15 cellular contexts compared by ENCODE assay signal in the genomic region with DNA sequence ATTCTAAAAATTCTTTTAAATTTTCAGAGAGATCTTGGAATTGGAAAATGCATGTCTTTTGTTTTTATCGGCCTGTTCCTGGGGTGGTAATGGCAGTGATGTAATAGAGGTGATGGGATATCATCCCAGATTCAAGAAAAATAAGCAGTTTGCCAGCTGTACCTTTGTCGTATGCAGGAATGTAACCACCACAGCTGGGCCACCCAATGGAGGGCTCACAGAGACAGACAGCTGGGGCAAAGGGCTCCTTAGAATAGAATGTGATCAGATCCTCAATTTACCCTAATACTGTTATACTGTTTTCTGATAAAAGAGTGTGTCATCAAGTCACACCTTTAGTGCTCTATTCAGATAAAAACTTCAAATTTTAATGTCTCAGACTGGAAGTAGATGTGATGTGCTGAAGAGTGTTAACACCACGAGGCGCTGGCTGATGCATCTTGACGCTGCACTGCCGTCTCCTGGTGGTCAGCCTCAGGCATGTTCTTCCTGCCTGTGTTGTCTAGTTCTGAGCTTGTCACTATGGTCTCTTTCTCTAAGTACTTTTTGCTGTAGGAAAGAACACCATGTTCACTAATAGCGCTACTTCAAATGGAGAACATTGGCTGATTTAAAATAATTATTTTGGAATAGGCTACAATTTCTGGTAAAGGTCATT.
DNase-seq lines count a peak whose midpoint lies in the region; ATAC-seq and TF ChIP-seq lines count a peak whose summit lies in the region.
"Had no signal": no experiment of that assay in that cellular context is flagged by ENCODE, and none has a peak within 500 bp of the region (broad histone marks: within the 10 kb centered on the region; RNA-seq: fewer than 3 reads in every experiment).

No MANE protein-coding gene starts in this region.

- H3K27ac Mint-ChIP-seq in naive thymus-derived CD4-positive, alpha-beta T cell, result no peak overlapping the region
- H3K27ac Mint-ChIP-seq: activated naive CD8-positive, alpha-beta T cell treated with anti-CD3 and anti-CD28 coated beads, Interleukin-2, amount 10 ng/mL, durations not matched to agents 7 days and 5 days had no signal

- H3K36me3 ChIP-seq in BE2C, result no peaks in the 10 kb centered on the region; the same call in 1 of the 2 replicates
- H3K36me3 ChIP-seq in naive thymus-derived CD4-positive, alpha-beta T cell (ENCODE audit: control insufficient read depth in 2 of 3, insufficient read depth in 3 of 3, low read length in 3 of 3), result no peaks in the 10 kb centered on the region
- H3K36me3 ChIP-seq: prostate gland, suprapubic skin had no signal

- H3K4me1 Mint-ChIP-seq in naive thymus-derived CD4-positive, alpha-beta T cell, result no peaks in the 10 kb centered on the region
- H3K4me1 Mint-ChIP-seq: activated naive CD8-positive, alpha-beta T cell treated with anti-CD3 and anti-CD28 coated beads, Interleukin-2, amount 10 ng/mL, durations not matched to agents 7 days and 5 days had no signal

- no peak overlapping the region for H3K4me3 Mint-ChIP-seq in naive thymus-derived CD4-positive, alpha-beta T cell
- H3K4me3 Mint-ChIP-seq: activated naive CD8-positive, alpha-beta T cell treated with anti-CD3 and anti-CD28 coated beads, Interleukin-2, amount 10 ng/mL, durations not matched to agents 7 days and 5 days had no signal

- H3K27me3 ChIP-seq in BE2C (no peaks in the 10 kb centered on the region), foreskin keratinocyte (no peaks in the 10 kb centered on the region)
- H3K27me3 ChIP-seq in naive thymus-derived CD4-positive, alpha-beta T cell (ENCODE audit: control insufficient read depth in 2 of 2, insufficient read depth in 2 of 2, low read length in 2 of 2), result no peaks in the 10 kb centered on the region
- H3K27me3 ChIP-seq: suprapubic skin had no signal

- H3K4me3 ChIP-seq in BE2C (ENCODE audit: low read depth, low read length), result no peak overlapping the region
- H3K4me3 ChIP-seq in naive thymus-derived CD4-positive, alpha-beta T cell (ENCODE audit: low read length), result no peak overlapping the region
- H3K4me3 ChIP-seq: prostate gland, suprapubic skin had no signal

- no peak overlapping the region for H3K27ac ChIP-seq in foreskin keratinocyte
- no peak overlapping the region for H3K27ac ChIP-seq in naive thymus-derived CD4-positive, alpha-beta T cell (ENCODE audit: low read depth, low read length)
- H3K27ac ChIP-seq: prostate gland, suprapubic skin had no signal

- H3K9me3 Mint-ChIP-seq in naive thymus-derived CD4-positive, alpha-beta T cell, result peaks cover 0 to 3% (median 0%) of the 10 kb centered on the region in 11 donors
- H3K9me3 Mint-ChIP-seq: activated naive CD8-positive, alpha-beta T cell treated with anti-CD3 and anti-CD28 coated beads, Interleukin-2, amount 10 ng/mL, durations not matched to agents 7 days and 5 days had no signal

- POLR2A ChIA-PET in naive thymus-derived CD4-positive, alpha-beta T cell (lab: Charles Lee), result no interaction called here

- H3K9me3 ChIP-seq in BE2C, result no peaks in the 10 kb centered on the region
- no peaks in the 10 kb centered on the region for H3K9me3 ChIP-seq in naive thymus-derived CD4-positive, alpha-beta T cell (ENCODE audit: control insufficient read depth in 2 of 3, low read length in 3 of 3)
- H3K9me3 ChIP-seq: prostate gland, suprapubic skin had no signal

- H3K4me1 ChIP-seq in BE2C, result peaks cover 32% of the 10 kb centered on the region
- peaks cover 10% of the 10 kb centered on the region for H3K4me1 ChIP-seq in foreskin keratinocyte
- H3K4me1 ChIP-seq in naive thymus-derived CD4-positive, alpha-beta T cell (ENCODE audit: control insufficient read depth in 2 of 2, insufficient read depth in 2 of 2, low read length in 2 of 2), result no peaks in the 10 kb centered on the region
- H3K4me1 ChIP-seq: prostate gland had no signal

- no peak for ATAC-seq in foreskin keratinocyte
- ATAC-seq in naive thymus-derived CD4-positive, alpha-beta T cell, result peak; percentile 51

- H3K36me3 Mint-ChIP-seq in naive thymus-derived CD4-positive, alpha-beta T cell, result no peaks in the 10 kb centered on the region
- H3K36me3 Mint-ChIP-seq: activated naive CD8-positive, alpha-beta T cell treated with anti-CD3 and anti-CD28 coated beads, Interleukin-2, amount 10 ng/mL, durations not matched to agents 7 days and 5 days had no signal

- intact Hi-C loops in naive thymus-derived CD4-positive, alpha-beta T cell (cut with micrococcal nuclease), result no loop called here

- peaks cover 0 to 14% (median 9%) of the 10 kb centered on the region in 5 donors for H3K27me3 Mint-ChIP-seq in naive thymus-derived CD4-positive, alpha-beta T cell

- peak; percentile 21 for TF ChIP-seq CTCF in BE2C (IDR thresholded peaks at IDR 0.05; ENCODE audit: low read depth, low read length)
- TF ChIP-seq CTCF in foreskin keratinocyte (conservative IDR thresholded peaks at IDR 0.05), result peak; percentile 55
- TF ChIP-seq CTCF in GM10266 (IDR thresholded peaks at IDR 0.05; ENCODE audit: control insufficient read depth, insufficient read depth, low read depth, missing control alignments), result no peak

- DNase-seq in BE2C (no peak), OCI-M1 (lab: John Stamatoyannopoulos, UW) (peak; percentile 12), foreskin keratinocyte (no peak), COR-L47 (lab: John Stamatoyannopoulos, UW) (no peak), GM10266 (ENCODE audit: extremely low spot score) (no peak), NCI-H1694 treated with DMSO at 0.1 percent for 48 hours (lab: John Stamatoyannopoulos, UW) (no peak), NCI-H1436 treated with DMSO at 0.1 percent for 48 hours (lab: John Stamatoyannopoulos, UW) (no peak)
- DNase-seq in naive thymus-derived CD4-positive, alpha-beta T cell, result no peak
- DNase-seq: activated CD4-positive, alpha-beta T cell treated with anti-CD3 and anti-CD28 coated beads for 48 hours; activated naive CD8-positive, alpha-beta T cell treated with anti-CD3 and anti-CD28 coated beads, Interleukin-2, amount 10 ng/mL, durations not matched to agents 7 days and 5 days; central memory CD4-positive, alpha-beta T cell; MV-4-11; SIG-M5 had no signal

- CTCF ChIA-PET in naive thymus-derived CD4-positive, alpha-beta T cell (lab: Charles Lee), result no interaction called here
